Comparison of ENCODE assay signal across 8 cellular contexts in the genomic region with DNA sequence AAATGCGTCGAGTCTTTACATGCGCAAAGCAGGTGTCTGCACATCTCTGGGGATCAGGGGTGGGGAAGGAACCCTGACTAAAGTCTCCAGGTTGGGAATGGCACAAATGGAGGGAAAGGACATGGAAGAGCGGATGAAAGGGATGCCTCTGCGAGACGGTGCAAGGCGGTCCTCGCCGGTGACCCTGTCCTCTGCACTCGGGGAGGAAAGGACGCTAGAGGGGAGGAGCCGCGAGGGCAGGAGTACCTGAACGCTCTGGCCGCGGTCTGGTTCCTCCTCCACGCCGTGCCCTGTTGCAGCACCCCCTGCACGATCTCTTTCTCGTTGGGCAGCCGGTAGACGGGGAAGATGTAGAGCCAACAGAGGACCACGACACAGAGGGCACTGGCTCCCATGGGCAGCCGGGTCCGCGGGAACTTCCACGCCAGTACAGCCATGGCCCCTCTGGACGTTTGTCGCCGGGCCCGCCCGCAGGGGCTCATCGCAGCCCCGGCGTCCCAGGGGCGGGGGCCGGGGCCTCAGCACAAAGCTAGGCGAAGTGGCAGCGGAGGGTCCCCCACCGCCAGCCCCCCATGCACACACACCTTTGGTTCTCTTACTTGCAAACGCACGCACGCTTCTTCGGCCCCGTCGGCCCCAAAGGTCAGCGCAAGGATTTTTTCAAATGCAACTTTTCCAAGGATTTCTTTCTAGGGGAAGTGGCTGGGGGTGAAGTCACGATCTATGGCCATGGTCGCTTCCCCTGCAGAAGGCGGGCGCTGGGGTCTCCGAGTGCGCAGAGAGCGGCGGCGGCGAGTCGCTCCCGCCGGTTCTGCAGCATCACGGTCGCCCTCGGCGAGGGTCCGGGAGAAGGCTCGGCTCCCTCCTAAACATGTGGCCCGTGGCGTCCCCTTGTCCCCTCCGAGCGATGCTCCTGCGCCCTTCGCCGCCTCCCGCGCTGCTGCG. TPM values are rescaled to one million over a fixed set of nuclear protein-coding genes. Genes with fewer than 3 reads are reported as not detected.
A peak's percentile ranks its signal among the peaks of the same experiment; 100 is the strongest.
DNase-seq lines count a peak whose midpoint lies in the region; ATAC-seq and TF ChIP-seq lines count a peak whose summit lies in the region.

No MANE protein-coding gene starts in this region.

- ATAC-seq in T-helper 17 cell (no peak), GM18870 (IDR thresholded peaks at IDR 0.05; ENCODE audit: unreplicated experiment) (no peak)

- H3K4me3 Mint-ChIP-seq in Caco-2 (ENCODE audit: unreplicated experiment) (peak overlapping the region; percentile 59), T-helper 17 cell (peak overlapping the region; percentile 98)

- BruUV-seq in Caco-2 (replicated peaks; lab: Mats Ljungman, UMichigan) = no TSS peak

- H3K4me3 ChIP-seq in Caco-2 (ENCODE audit: low read depth, low read length) (no peak overlapping the region), muscle layer of colon (ENCODE audit: low read depth in 1 of 2, low read length in 2 of 2) (peak overlapping the region; percentile 56 to 79), uterus (peak overlapping the region; percentile 62 to 77)

- CTCF ChIA-PET in Caco-2 (lab: Charles Lee) = no interaction called here

- intact Hi-C loops in Caco-2 (cut with micrococcal nuclease; ENCODE audit: unreplicated experiment) = no loop called here
- intact Hi-C loops in uterus (cut with DNase I; ENCODE audit: low total_unique reads) = loop anchor here (10.0 kb wide), 1 partner anchor 229 kb away; no protein-coding TSS in a partner anchor

- H3K4me1 Mint-ChIP-seq in Caco-2 (ENCODE audit: low read depth, unreplicated experiment) (no peaks in the 10 kb centered on the region), T-helper 17 cell (peaks cover 44% of the 10 kb centered on the region)

- POLR2A ChIA-PET in Caco-2 (lab: Charles Lee) = no interaction called here

- no peak for DNase-seq in Caco-2
- DNase-seq in T-helper 17 cell = peak in 2 of 3 donors; percentile 4 to 18
- DNase-seq in ecto neural progenitor cell (ENCODE audit: low spot score) = peak; percentile 60
- peak in 1 of 2 donors; percentile 31 for DNase-seq in uterus
- no peak for DNase-seq in NCI-H226
- no peak for DNase-seq in AG20443 (ENCODE audit: low spot score)

- TF ChIP-seq CTCF in Caco-2 (IDR thresholded peaks at IDR 0.05; ENCODE audit: insufficient read depth in 1 of 2, low read depth in 1 of 2, low read length in 1 of 2, severe bottlenecking in 1 of 2, unreplicated experiment in 1 of 2) (no peak), uterus (IDR thresholded peaks at IDR 0.05) (no peak)

- H3K27me3 Mint-ChIP-seq in Caco-2 (ENCODE audit: insufficient read depth, unreplicated experiment) (peaks cover 24% of the 10 kb centered on the region), T-helper 17 cell (no peaks in the 10 kb centered on the region)

- H3K36me3 Mint-ChIP-seq in Caco-2 (ENCODE audit: insufficient read depth, unreplicated experiment) (no peaks in the 10 kb centered on the region), T-helper 17 cell (ENCODE audit: low read depth) (peaks cover 4% of the 10 kb centered on the region)

- H3K4me1 ChIP-seq in Caco-2 = peaks cover 6% of the 10 kb centered on the region; the same call in 1 of the 2 replicates
- H3K4me1 ChIP-seq in muscle layer of colon (ENCODE audit: insufficient read depth, low read length) = peaks cover 6% of the 10 kb centered on the region
- H3K4me1 ChIP-seq in uterus = no peaks in the 10 kb centered on the region

- no peak overlapping the region for H3K27ac Mint-ChIP-seq in Caco-2 (ENCODE audit: unreplicated experiment)
- H3K27ac Mint-ChIP-seq in T-helper 17 cell = peak overlapping the region; percentile 98

- no peak for TF ChIP-seq POLR2A in uterus (IDR thresholded peaks at IDR 0.05)

- no peaks in the 10 kb centered on the region for H3K27me3 ChIP-seq in Caco-2 (replicated peaks; ENCODE audit: control insufficient read depth, insufficient read depth, low read length)
- peaks cover 0 to 5% of the 10 kb centered on the region in 2 donors for H3K27me3 ChIP-seq in muscle layer of colon (ENCODE audit: control insufficient read depth in 1 of 2, insufficient read depth in 2 of 2, low read length in 2 of 2)
- no peaks in the 10 kb centered on the region for H3K27me3 ChIP-seq in uterus

- peak overlapping the region; percentile 2 for H3K9ac ChIP-seq in muscle layer of colon (ENCODE audit: low read length)

- no peaks in the 10 kb centered on the region for H3K9me3 Mint-ChIP-seq in Caco-2 (ENCODE audit: unreplicated experiment)

- H3K36me3 ChIP-seq in Caco-2 (ENCODE audit: control insufficient read depth, insufficient read depth, low read length) (no peaks in the 10 kb centered on the region), muscle layer of colon (ENCODE audit: insufficient read depth, low read length) (no peaks in the 10 kb centered on the region), uterus (no peaks in the 10 kb centered on the region)

- H3K9me3 ChIP-seq in Caco-2 = no peaks in the 10 kb centered on the region
- no peaks in the 10 kb centered on the region for H3K9me3 ChIP-seq in T-helper 17 cell (ENCODE audit: control insufficient read depth, low read length, poor library complexity, severe bottlenecking)
- H3K9me3 ChIP-seq in muscle layer of colon (ENCODE audit: low read length) = no peaks in the 10 kb centered on the region
- no peaks in the 10 kb centered on the region for H3K9me3 ChIP-seq in uterus

- H3K27ac ChIP-seq in muscle layer of colon (ENCODE audit: low read depth, low read length) = peak overlapping the region; percentile 64
- H3K27ac ChIP-seq in uterus = peak overlapping the region; percentile 76 to 89

RNA-seq across cellular contexts. Expression of a gene that starts 0.5 kb away (rescaled TPM):
- total RNA-seq in Caco-2 (2022) (not detected in 2 replicates), T-helper 17 cell (10 to 100 TPM in 1 of 2 donors, 1 to 10 TPM in 1; 7.6 to 13.9 TPM), uterus (10 to 100 TPM in 2 of 4 donors, 1 to 10 TPM in 2; 7.8 to 14.6 (median 9.9) TPM)

Comparison
In these comparisons a context has a peak if more than half of its experiments do, and no peak if none do; other contexts are left out.
1. DNase-seq: peak in T-helper 17 cell (2 of 3) and ecto neural progenitor cell (single experiment); none in Caco-2 (0 of 2), NCI-H226 (single experiment) and AG20443 (single experiment).